In the genomic region with DNA sequence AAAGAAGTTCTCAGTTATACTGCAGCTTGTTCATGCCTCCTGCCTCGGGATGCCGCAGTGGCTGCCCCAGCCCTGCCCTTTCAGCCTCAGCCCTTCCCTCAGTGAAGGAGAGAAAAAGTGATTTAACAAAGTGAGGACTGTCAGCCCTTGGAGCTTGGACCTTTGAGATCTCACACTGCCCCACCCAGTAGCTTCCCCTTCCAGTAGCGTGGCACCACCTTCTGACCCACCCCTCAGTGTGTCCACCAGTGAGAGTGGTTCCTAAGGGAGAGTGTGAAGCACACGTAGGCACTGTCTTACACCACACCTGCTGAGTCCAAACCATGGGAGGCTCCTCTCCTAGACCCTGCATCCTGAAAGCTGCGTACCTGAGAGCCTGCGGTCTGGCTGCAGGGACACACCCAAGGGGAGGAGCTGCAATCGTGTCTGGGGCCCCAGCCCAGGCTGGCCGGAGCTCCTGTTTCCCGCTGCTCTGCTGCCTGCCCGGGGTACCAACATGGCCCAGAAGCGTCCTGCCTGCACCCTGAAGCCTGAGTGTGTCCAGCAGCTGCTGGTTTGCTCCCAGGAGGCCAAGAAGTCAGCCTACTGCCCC, we compare ENCODE assay signal across 10 cellular contexts. TPM values are rescaled to one million over a fixed set of nuclear protein-coding genes. Genes with fewer than 3 reads are reported as not detected.
DNase-seq lines count a peak whose midpoint lies in the region; ATAC-seq lines count a peak whose summit lies in the region.
"Had no signal": no experiment of that assay in that cellular context is flagged by ENCODE, and none has a peak within 500 bp of the region (broad histone marks: within the 10 kb centered on the region; RNA-seq: fewer than 3 reads in every experiment).

A gene (plus strand): TSS at position 464 of the 592 bp plus-strand sequence. CDS start 33 bp downstream, at position 497.

- H3K9me3 ChIP-seq in HUES48 (ENCODE audit: control insufficient read depth, insufficient read depth, low read length), result no peaks in the 10 kb centered on the region

- intact Hi-C loops in activated CD4-positive, alpha-beta T cell treated with anti-CD3 and anti-CD28 coated beads for 36 hours (cut with DNase I, micrococcal nuclease), result no loop called here

- peak within 1 kb of the TSS in 3 of 6 donors; percentile 48 to 73 (median 58) for H3K27ac Mint-ChIP-seq in immature natural killer cell
- no peak within 1 kb of the TSS for H3K27ac Mint-ChIP-seq in activated CD4-positive, alpha-beta T cell treated with anti-CD3 and anti-CD28 coated beads for 36 hours

- CTCF ChIA-PET in activated CD4-positive, alpha-beta T cell treated with anti-CD3 and anti-CD28 coated beads for 36 hours (lab: Charles Lee), result interaction anchor here (0.9 to 1.8 kb wide), 2 partner anchors 14 to 47 kb away, joined by 3 to 4 read pairs; no protein-coding TSS in a partner anchor

- no peaks in the 10 kb centered on the region for H3K36me3 Mint-ChIP-seq in immature natural killer cell
- H3K36me3 Mint-ChIP-seq in activated CD4-positive, alpha-beta T cell treated with anti-CD3 and anti-CD28 coated beads for 36 hours (ENCODE audit: low read depth), result no peaks in the 10 kb centered on the region

- no peaks in the 10 kb centered on the region for H3K4me1 ChIP-seq in HUES48 (ENCODE audit: control insufficient read depth, insufficient read depth, low read length)

- peak within 1 kb of the TSS in 4 of 5 donors; percentile 21 to 66 (median 42) for H3K4me3 Mint-ChIP-seq in immature natural killer cell
- H3K4me3 Mint-ChIP-seq in activated CD4-positive, alpha-beta T cell treated with anti-CD3 and anti-CD28 coated beads for 36 hours, result no peak within 1 kb of the TSS

- H3K27me3 Mint-ChIP-seq in immature natural killer cell (ENCODE audit: low read depth in 3 of 3), result peaks cover 10 to 24% (median 18%) of the 10 kb centered on the region in 3 donors
- peaks cover 57% of the 10 kb centered on the region for H3K27me3 Mint-ChIP-seq in activated CD4-positive, alpha-beta T cell treated with anti-CD3 and anti-CD28 coated beads for 36 hours

- peak within 1 kb of the TSS; percentile 59 for H3K27ac ChIP-seq in HUES48 (ENCODE audit: low read depth, low read length)
- peak within 1 kb of the TSS; percentile 4 for H3K27ac ChIP-seq in angular gyrus (ENCODE audit: low read depth, low read length)
- H3K27ac ChIP-seq in skin epidermis, result peak within 1 kb of the TSS in 18 of 21 experiments; percentile 9 to 86 (median 64)

- no peak for ATAC-seq in activated CD4-positive, alpha-beta T cell treated with anti-CD3 and anti-CD28 coated beads for 36 hours
- ATAC-seq in GM19452 (IDR thresholded peaks at IDR 0.05; ENCODE audit: unreplicated experiment), result no peak
- no peak for ATAC-seq in HG02588 (IDR thresholded peaks at IDR 0.05; ENCODE audit: unreplicated experiment)
- ATAC-seq in GM21737 (IDR thresholded peaks at IDR 0.05; ENCODE audit: unreplicated experiment), result no peak

- H3K9me3 Mint-ChIP-seq in immature natural killer cell, result peaks cover 0 to 2% (median 0%) of the 10 kb centered on the region in 6 donors
- H3K9me3 Mint-ChIP-seq in activated CD4-positive, alpha-beta T cell treated with anti-CD3 and anti-CD28 coated beads for 36 hours (ENCODE audit: low read depth), result no peaks in the 10 kb centered on the region

- H3K4me3 ChIP-seq in HUES48 (ENCODE audit: low read depth, low read length), result no peak within 1 kb of the TSS; the same call in 1 of the 2 replicates
- H3K4me3 ChIP-seq in skin epidermis, result peak within 1 kb of the TSS; percentile 4 to 28 (median 21)

- H3K36me3 ChIP-seq in HUES48 (ENCODE audit: control insufficient read depth, insufficient read depth, low read length), result no peaks in the 10 kb centered on the region

- peaks cover 21 to 24% of the 10 kb centered on the region in 2 donors for H3K4me1 Mint-ChIP-seq in immature natural killer cell
- H3K4me1 Mint-ChIP-seq in activated CD4-positive, alpha-beta T cell treated with anti-CD3 and anti-CD28 coated beads for 36 hours, result peaks cover 6% of the 10 kb centered on the region

- no peaks in the 10 kb centered on the region for H3K27me3 ChIP-seq in HUES48 (ENCODE audit: control insufficient read depth, insufficient read depth, low read length)

- POLR2A ChIA-PET in activated CD4-positive, alpha-beta T cell treated with anti-CD3 and anti-CD28 coated beads for 36 hours (lab: Charles Lee), result no interaction called here

- peak in 1 of 3 donors; percentile 12 for DNase-seq in immature natural killer cell
- DNase-seq in activated CD4-positive, alpha-beta T cell treated with anti-CD3 and anti-CD28 coated beads for 36 hours, result no peak
- DNase-seq: activated CD4-positive, alpha-beta T cell treated with anti-CD3 and anti-CD28 coated beads for 4 hours; effector memory CD4-positive, alpha-beta T cell had no signal

- H3K9ac ChIP-seq in HUES48 (ENCODE audit: low read depth, low read length), result no peak within 1 kb of the TSS

RNA-seq across cellular contexts. Expression of the gene that starts here (rescaled TPM):
- under 1 TPM in 1 of 3 donors, not detected in 2; 0.30 TPM for polyA plus RNA-seq in immature natural killer cell
- not detected for total RNA-seq in activated CD4-positive, alpha-beta T cell treated with anti-CD3 and anti-CD28 coated beads for 36 hours

Comparison
In these comparisons a context has a peak if more than half of its experiments do, and no peak if none do; other contexts are left out.
1. H3K27ac ChIP-seq: peak in every context shown above with its lines; median percentile 64 in skin epidermis; 59 in HUES48; 4 in angular gyrus.